Comparison of ENCODE assay signal across 12 cellular contexts in genomic region chr18:51154664-51155063, GRCh38. TPM values are rescaled to one million over a fixed set of nuclear protein-coding genes. Genes with fewer than 3 reads are reported as not detected.
DNase-seq lines count a peak whose midpoint lies in the region; ATAC-seq and TF ChIP-seq lines count a peak whose summit lies in the region.
"Had no signal": no experiment of that assay in that cellular context is flagged by ENCODE, and none has a peak within 500 bp of the region (broad histone marks: within the 10 kb centered on the region; RNA-seq: fewer than 3 reads in every experiment).

No MANE protein-coding gene starts in this region.

- H3K4me3 ChIP-seq in OCI-LY3 (ENCODE audit: low read length) (peak overlapping the region; percentile 70), aorta (ENCODE audit: low read length in 2 of 2) (no peak overlapping the region)
- H3K4me3 ChIP-seq: breast epithelium had no signal

- H3K4me1 ChIP-seq in OCI-LY3 (ENCODE audit: low read length) (peaks cover 50% of the 10 kb centered on the region), aorta (ENCODE audit: control insufficient read depth in 1 of 2, insufficient read depth in 2 of 2, low read length in 2 of 2) (no peaks in the 10 kb centered on the region)
- H3K4me1 ChIP-seq: breast epithelium had no signal

- H3K4me2 ChIP-seq in OCI-LY3 (ENCODE audit: low read length), result peak overlapping the region; percentile 78

- ATAC-seq in central memory CD8-positive, alpha-beta T cell (replicated peaks; ENCODE audit: extremely low read depth, poor library complexity, severe bottlenecking), result no peak
- ATAC-seq in HG03469 (IDR thresholded peaks at IDR 0.05; ENCODE audit: unreplicated experiment), result no peak
- ATAC-seq in aorta (ENCODE audit: low FRiP score), result no peak
- no peak for ATAC-seq in GM21526 (IDR thresholded peaks at IDR 0.05; ENCODE audit: low FRiP score, unreplicated experiment)

- no peaks in the 10 kb centered on the region for H3K79me2 ChIP-seq in OCI-LY3 (ENCODE audit: low read length)

- intact Hi-C loops in aorta (cut with DNase I), result no loop called here

- peaks cover 2% of the 10 kb centered on the region for H3K9me3 Mint-ChIP-seq in activated naive CD4-positive, alpha-beta T cell treated with anti-CD3 and anti-CD28 coated beads, Interleukin-2, amount 10 ng/mL, durations not matched to agents 7 days and 5 days
- H3K9me3 Mint-ChIP-seq in central memory CD8-positive, alpha-beta T cell, result no peaks in the 10 kb centered on the region

- no peak for DNase-seq in activated naive CD4-positive, alpha-beta T cell treated with anti-CD3 and anti-CD28 coated beads, Interleukin-2, amount 10 ng/mL, durations not matched to agents 7 days and 5 days
- no peak for DNase-seq in activated naive CD4-positive, alpha-beta T cell treated with Interleukin-2 at 50 U/mL for 16 hours
- DNase-seq in central memory CD8-positive, alpha-beta T cell (ENCODE audit: low spot score in 2 of 2), result no peak
- DNase-seq in NCI-H1930 (lab: John Stamatoyannopoulos, UW) (no peak), aorta (no peak)
- DNase-seq: kidney glomerular epithelial cell, NCI-H1092 treated with DMSO at 0.1 percent for 48 hours, small intestine had no signal

- H3K36me3 ChIP-seq in OCI-LY3 (replicated peaks; ENCODE audit: low read depth, low read length), result no peaks in the 10 kb centered on the region
- H3K36me3 ChIP-seq in aorta (ENCODE audit: control insufficient read depth in 1 of 2, insufficient read depth in 2 of 2, low read length in 1 of 2), result no peaks in the 10 kb centered on the region
- H3K36me3 ChIP-seq: breast epithelium had no signal

- H4K20me1 ChIP-seq in OCI-LY3 (ENCODE audit: insufficient read depth, low read length), result no peaks in the 10 kb centered on the region

- H3K4me1 Mint-ChIP-seq in activated naive CD4-positive, alpha-beta T cell treated with anti-CD3 and anti-CD28 coated beads, Interleukin-2, amount 10 ng/mL, durations not matched to agents 7 days and 5 days, result peaks cover 55% of the 10 kb centered on the region
- H3K4me1 Mint-ChIP-seq in central memory CD8-positive, alpha-beta T cell, result peaks cover 28% of the 10 kb centered on the region

- peak overlapping the region; percentile 99 for H3K27ac Mint-ChIP-seq in activated naive CD4-positive, alpha-beta T cell treated with anti-CD3 and anti-CD28 coated beads, Interleukin-2, amount 10 ng/mL, durations not matched to agents 7 days and 5 days
- peak overlapping the region; percentile 85 for H3K27ac Mint-ChIP-seq in central memory CD8-positive, alpha-beta T cell (ENCODE audit: low read depth)

- no peak overlapping the region for H3K4me3 Mint-ChIP-seq in activated naive CD4-positive, alpha-beta T cell treated with anti-CD3 and anti-CD28 coated beads, Interleukin-2, amount 10 ng/mL, durations not matched to agents 7 days and 5 days
- H3K4me3 Mint-ChIP-seq in central memory CD8-positive, alpha-beta T cell, result peak overlapping the region; percentile 76

- H3K27me3 Mint-ChIP-seq in activated naive CD4-positive, alpha-beta T cell treated with anti-CD3 and anti-CD28 coated beads, Interleukin-2, amount 10 ng/mL, durations not matched to agents 7 days and 5 days, result no peaks in the 10 kb centered on the region
- H3K27me3 Mint-ChIP-seq in central memory CD8-positive, alpha-beta T cell, result no peaks in the 10 kb centered on the region

- no peaks in the 10 kb centered on the region for H3K9me3 ChIP-seq in OCI-LY3 (ENCODE audit: insufficient read depth, low read length)
- H3K9me3 ChIP-seq in aorta (ENCODE audit: control insufficient read depth, low read length), result no peaks in the 10 kb centered on the region
- H3K9me3 ChIP-seq: breast epithelium had no signal

- no peak for TF ChIP-seq CTCF in OCI-LY3 (IDR thresholded peaks at IDR 0.05; ENCODE audit: low read depth, low read length)

- H3K27me3 ChIP-seq in OCI-LY3 (ENCODE audit: low read depth, low read length) (no peaks in the 10 kb centered on the region), aorta (ENCODE audit: control insufficient read depth in 1 of 2, insufficient read depth in 2 of 2, low read length in 1 of 2) (no peaks in the 10 kb centered on the region)
- H3K27me3 ChIP-seq: breast epithelium had no signal

- H3K9ac ChIP-seq in OCI-LY3 (ENCODE audit: low read length), result peak overlapping the region; percentile 71

- H3K36me3 Mint-ChIP-seq in activated naive CD4-positive, alpha-beta T cell treated with anti-CD3 and anti-CD28 coated beads, Interleukin-2, amount 10 ng/mL, durations not matched to agents 7 days and 5 days, result no peaks in the 10 kb centered on the region
- H3K36me3 Mint-ChIP-seq in central memory CD8-positive, alpha-beta T cell (ENCODE audit: insufficient read depth), result peaks cover 2% of the 10 kb centered on the region

- CTCF ChIA-PET in activated naive CD4-positive, alpha-beta T cell treated with anti-CD3 and anti-CD28 coated beads, Interleukin-2, amount 10 ng/mL, durations not matched to agents 7 days and 5 days (lab: Charles Lee), result interaction anchor here (0.9 to 2.1 kb wide), 5 partner anchors 10 to 81 kb away, joined by 4 to 5 read pairs (median 5); no protein-coding TSS in a partner anchor

- peak overlapping the region; percentile 90 for H3K27ac ChIP-seq in OCI-LY3 (ENCODE audit: low read length)
- no peak overlapping the region for H3K27ac ChIP-seq in aorta (ENCODE audit: low read depth in 1 of 2, low read length in 2 of 2)
- H3K27ac ChIP-seq: breast epithelium had no signal

- WGBS in aorta, 2 donors, result 50 to 55% methylated on average over 5 of the region's 5 CpGs

- peak overlapping the region; percentile 33 for H2AFZ ChIP-seq in OCI-LY3 (ENCODE audit: low read depth, low read length)

RNA-seq across cellular contexts. Expression of gene MEX3C, which starts 42.8 kb away (rescaled TPM):
- 10 to 100 TPM; 30.9 to 31.7 TPM for total RNA-seq in aorta
- 10 to 100 TPM in 1 of 2 donors, 1 to 10 TPM in 1; 7.6 to 11.1 TPM for polyA plus RNA-seq in aorta
